2 cellular contexts compared by ENCODE assay signal in the genomic region with DNA sequence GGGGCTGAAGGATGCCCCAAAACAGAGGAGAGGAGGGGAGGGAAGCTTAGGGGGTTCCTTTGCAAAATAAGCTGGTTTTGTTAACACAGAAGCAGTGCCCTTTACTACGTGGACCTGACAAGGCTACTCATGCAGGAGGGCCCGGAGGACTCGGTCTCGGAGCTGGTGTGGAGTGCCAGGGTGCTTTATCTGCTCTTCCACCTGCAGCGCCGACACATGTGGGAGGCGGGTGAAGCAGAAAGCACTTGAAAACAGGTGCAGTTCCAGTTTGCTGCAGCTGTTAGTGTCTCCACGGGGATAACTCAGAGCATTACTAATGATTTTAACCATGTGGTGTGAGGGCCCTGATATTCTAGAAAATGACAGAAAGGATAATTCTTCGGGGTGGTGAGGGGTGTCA.
TF ChIP-seq lines count a peak whose summit lies in the region.

No MANE protein-coding gene starts in this region.

TF ChIP-seq in GM23338, 12 proteins besides CTCF, POLR2A, EP300 and RAD21 (continued from another document):
- TF ChIP-seq ZNF462 (CRISPR knock-in tag; IDR thresholded peaks at IDR 0.05), result no peak
- TF ChIP-seq ZNF114 (CRISPR knock-in tag; IDR thresholded peaks at IDR 0.05), result no peak

TF ChIP-seq in WTC11, 78 proteins besides CTCF, POLR2A, EP300 and RAD21 (continued from another document):
- TF ChIP-seq PREB (CRISPR knock-in tag; IDR thresholded peaks at IDR 0.05; ENCODE audit: borderline replicate concordance) (no peak), CREM (CRISPR knock-in tag; IDR thresholded peaks at IDR 0.05) (no peak), USF2 (CRISPR knock-in tag; IDR thresholded peaks at IDR 0.05) (no peak)
TF ChIP-seq in WTC11: peak in this region for 0.
